Comparison of ENCODE assay signal across 8 cellular contexts in genomic region chr6:17599885-17600526, GRCh38. TPM values are rescaled to one million over a fixed set of nuclear protein-coding genes. Genes with fewer than 3 reads are reported as not detected.
DNase-seq lines count a peak whose midpoint lies in the region; ATAC-seq, FAIRE-seq and TF ChIP-seq lines count a peak whose summit lies in the region.

Gene FAM8A1, plus strand, starts transcription at chr6:17600302. Its CDS starts 108 bp downstream, at chr6:17600410.

- H3K27me3 ChIP-seq in keratinocyte (ENCODE audit: control insufficient read depth, extremely low read depth, insufficient read depth, low read length) = no peaks in the 10 kb centered on the region

- peak within 1 kb of the TSS; percentile 65 for H3K4me2 ChIP-seq in keratinocyte (ENCODE audit: control insufficient read depth, extremely low read depth, insufficient read depth, low read depth, low read length)

- peak within 1 kb of the TSS; percentile 47 for H3K27ac ChIP-seq in keratinocyte (ENCODE audit: control insufficient read depth, insufficient read depth, low read length)

- no peaks in the 10 kb centered on the region for H3K9me3 ChIP-seq in keratinocyte (ENCODE audit: control insufficient read depth, low read depth, low read length)

- DNase-seq in Ammon's horn (ENCODE audit: low spot score) (peak; percentile 96), NCI-H345 (lab: John Stamatoyannopoulos, UW) (peak; percentile 96), cerebellar nuclear complex (lab: John Stamatoyannopoulos, UW) (peak; percentile 73 to 88), keratinocyte (ENCODE audit: low read depth, low spot score) (peak; percentile 33)
- DNase-seq in activated CD4-positive, CD25-positive, alpha-beta regulatory T cell treated with anti-CD3 and anti-CD28 coated beads, Interleukin-2, amount 50 U/mL, for 72 hours = peak; percentile 94
- peak; percentile 89 to 94 for DNase-seq in stimulated activated CD4-positive, alpha-beta T cell treated with anti-CD3 and anti-CD28 coated beads, Interleukin-15, amount 100 ng/mL, for 1 hour (ENCODE audit: low read depth in 1 of 2, low spot score in 1 of 2)

- TF ChIP-seq CTCF in keratinocyte (optimal IDR thresholded peaks at IDR 0.05 in 1 of 3, IDR thresholded peaks at IDR 0.05 in 1 of 3, conservative IDR thresholded peaks at IDR 0.05 in 1 of 3; ENCODE audit: extremely low read depth in 1 of 3, insufficient read depth in 2 of 3, low read length in 3 of 3) = peak in 2 of 3 experiments; percentile 11 to 75

- dilution Hi-C loops in keratinocyte (cut with MboI; ENCODE audit: extremely low pct_ligation_motif_present, low sequenced_read_pairs) = loop anchor here (25.0 kb wide), 1 partner anchor 438 kb away; no protein-coding TSS in a partner anchor

- H3K4me1 ChIP-seq in keratinocyte (ENCODE audit: control insufficient read depth, extremely low read depth, insufficient read depth, low read length) = peaks cover 3% of the 10 kb centered on the region

- no peaks in the 10 kb centered on the region for H3K9me1 ChIP-seq in keratinocyte (ENCODE audit: control insufficient read depth, extremely low read depth, insufficient read depth, low read length)

- ATAC-seq in GM19025 (IDR thresholded peaks at IDR 0.05; ENCODE audit: low read depth, unreplicated experiment) (peak; percentile 82), HG03280 (IDR thresholded peaks at IDR 0.05; ENCODE audit: unreplicated experiment) (peak; percentile 89)

- H4K20me1 ChIP-seq in keratinocyte (ENCODE audit: control insufficient read depth, extremely low read depth, insufficient read depth, low read length) = no peaks in the 10 kb centered on the region

- peak; percentile 79 for FAIRE-seq in keratinocyte (lab: Jason Lieb, UNC)

- H3K79me2 ChIP-seq in keratinocyte (ENCODE audit: control insufficient read depth, insufficient read depth, low read length) = no peaks in the 10 kb centered on the region

- no peaks in the 10 kb centered on the region for H3K36me3 ChIP-seq in keratinocyte (ENCODE audit: control insufficient read depth in 2 of 2, extremely low read depth in 1 of 2, insufficient read depth in 2 of 2, low read length in 2 of 2)

- peak within 1 kb of the TSS; percentile 69 for H3K9ac ChIP-seq in keratinocyte (ENCODE audit: control insufficient read depth, extremely low read depth, insufficient read depth, low read length)

- H2AFZ ChIP-seq in keratinocyte (ENCODE audit: control insufficient read depth, low read length) = peak within 1 kb of the TSS; percentile 94

- peak within 1 kb of the TSS; percentile 60 to 83 (median 67) for H3K4me3 ChIP-seq in keratinocyte (ENCODE audit: control insufficient read depth in 2 of 3, extremely low read depth in 1 of 3, insufficient read depth in 2 of 3, low read depth in 1 of 3, low read length in 3 of 3)

RNA-seq across cellular contexts. Expression of gene FAM8A1, which starts in this region (rescaled TPM):
- polyA plus RNA-seq in keratinocyte = 4.2 to 9.1 TPM (median 8.4 TPM) in 3 replicates
- polyA plus RNA-seq in keratinocyte (2011; ENCODE audit: low read depth) = 1.9 TPM
- polyA plus RNA-seq in keratinocyte (2011; cell fraction: cytosol; rRNA removed) = 4.0 and 8.3 TPM in 2 replicates
- 7.4 and 10.3 TPM in 2 replicates for polyA plus RNA-seq in keratinocyte (2011; cell fraction: nucleus; rRNA removed)
- 5.4 and 10.5 TPM in 2 replicates for polyA plus RNA-seq in keratinocyte (2012; ENCODE audit: low replicate concordance)
- polyA minus RNA-seq in keratinocyte = 0.98 to 4.6 TPM (median 2.6 TPM) in 3 replicates
- polyA minus RNA-seq in keratinocyte (2011; cell fraction: cytosol; rRNA and poly(A)+ RNA removed) = 5.4 TPM
- polyA minus RNA-seq in keratinocyte (2011; cell fraction: nucleus; rRNA and poly(A)+ RNA removed) = 5.5 and 7.8 TPM in 2 replicates

Comparison
In these comparisons a context has a peak if more than half of its experiments do, and no peak if none do; other contexts are left out.
1. Peak in every context shown above with its lines: DNase-seq, ATAC-seq, H3K4me3 ChIP-seq and H3K27ac ChIP-seq.
2. DNase-seq: peak in every context shown above with its lines; median percentile 96 in Ammon's horn; 96 in NCI-H345; 94 in activated CD4-positive, CD25-positive, alpha-beta regulatory T cell treated with anti-CD3 and anti-CD28 coated beads, Interleukin-2, amount 50 U/mL, for 72 hours; 92 in stimulated activated CD4-positive, alpha-beta T cell treated with anti-CD3 and anti-CD28 coated beads, Interleukin-15, amount 100 ng/mL, for 1 hour; 80 in cerebellar nuclear complex; 33 in keratinocyte.